Comparison of ENCODE assay signal across 10 cellular contexts in the genomic region with DNA sequence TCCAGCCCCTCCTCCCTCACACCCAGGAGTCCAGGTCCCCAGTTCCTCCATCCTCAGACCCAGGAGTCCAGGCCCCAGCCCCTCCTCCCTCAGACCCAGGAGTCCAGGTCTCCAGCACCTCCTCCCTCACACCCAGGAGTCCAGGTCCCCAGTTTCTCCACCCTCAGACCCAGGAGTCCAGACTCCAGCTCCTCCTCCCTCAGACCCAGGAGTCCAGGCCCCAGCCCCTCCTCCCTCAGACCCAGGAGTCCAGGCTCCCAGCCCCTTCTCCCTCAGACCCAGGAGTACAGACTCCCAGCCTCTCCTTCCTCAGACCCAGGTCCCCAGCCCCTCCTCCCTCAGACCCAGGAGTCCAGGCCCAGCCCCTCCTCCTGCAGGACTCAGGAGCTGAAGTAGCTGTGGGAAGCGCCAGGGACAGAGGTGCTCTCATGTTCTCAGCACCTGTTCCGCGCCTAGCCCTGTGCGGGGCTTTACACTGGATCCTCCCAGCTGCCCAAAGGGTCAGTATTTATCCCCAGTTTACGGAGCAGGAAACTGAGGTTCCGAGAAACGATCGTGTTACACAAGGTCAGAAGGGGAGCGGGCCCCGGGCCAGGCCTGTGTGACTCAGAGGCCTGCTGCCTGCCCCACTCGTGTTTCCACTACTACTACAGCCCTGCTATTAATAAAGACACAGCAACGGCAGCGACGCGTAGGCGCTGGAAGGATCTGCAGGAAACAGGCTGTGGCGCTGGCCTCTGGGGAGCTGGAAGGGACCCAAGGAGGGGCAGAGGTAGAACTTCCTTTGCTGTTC. TPM values are rescaled to one million over a fixed set of nuclear protein-coding genes. Genes with fewer than 3 reads are reported as not detected.
DNase-seq lines count a peak whose midpoint lies in the region; ATAC-seq, FAIRE-seq and TF ChIP-seq lines count a peak whose summit lies in the region.
"Had no signal": no experiment of that assay in that cellular context is flagged by ENCODE, and none has a peak within 500 bp of the region (broad histone marks: within the 10 kb centered on the region; RNA-seq: fewer than 3 reads in every experiment).

No MANE protein-coding gene starts in this region.

- peak overlapping the region; percentile 71 for H3K27ac ChIP-seq in endothelial cell of umbilical vein (ENCODE audit: insufficient read depth, low read depth, low read length)

- H3K4me2 ChIP-seq in endothelial cell of umbilical vein (ENCODE audit: insufficient read depth, low read length) = peak overlapping the region; percentile 15

- dilution Hi-C loops in endothelial cell of umbilical vein (cut with MboI; ENCODE audit: extremely low pct_ligation_motif_present, low sequenced_read_pairs) = no loop called here

- CTCF ChIA-PET in endothelial cell of umbilical vein (lab: Charles Lee) = interaction anchor here (0.6 to 1.8 kb wide), 7 partner anchors 21 to 86 kb away, joined by 3 to 7 read pairs (median 4); partner anchors contain the start of gene ZNF865

- TF ChIP-seq CTCF in endothelial cell of umbilical vein (IDR thresholded peaks at IDR 0.05; ENCODE audit: extremely low read depth in 1 of 2, insufficient read depth in 1 of 2, low read depth in 1 of 2, low read length in 2 of 2) = no peak
- no peak for TF ChIP-seq CTCF in GM10266 (IDR thresholded peaks at IDR 0.05; ENCODE audit: control insufficient read depth, insufficient read depth, low read depth, missing control alignments)

- intact Hi-C loops in endothelial cell of umbilical vein (cut with micrococcal nuclease) = loop anchor here (1.0 kb wide), 2 partner anchors 52 to 58 kb away; partner anchors contain the start of genes FIZ1 and ZNF865

- H3K9ac ChIP-seq in endothelial cell of umbilical vein (replicated peaks; ENCODE audit: extremely low read depth, insufficient read depth, low read length) = peak overlapping the region; percentile 45
- peak overlapping the region; percentile 7 for H3K9ac ChIP-seq in mucosa of stomach (ENCODE audit: low read length)

- DNase-seq in AG08395 (ENCODE audit: low spot score) = peak; percentile 56
- DNase-seq in M059J (ENCODE audit: low read depth) = peak; percentile 35
- DNase-seq in endothelial cell of umbilical vein (ENCODE audit: low read depth, low spot score) = peak; percentile 96
- DNase-seq in effector CD8-positive, alpha-beta T cell (lab: John Stamatoyannopoulos, UW) = no peak
- DNase-seq in GM10266 (ENCODE audit: extremely low spot score) = no peak
- DNase-seq: DND-41, T-helper 9 cell had no signal

- H2AFZ ChIP-seq in endothelial cell of umbilical vein (ENCODE audit: low read depth, low read length) = peak overlapping the region; percentile 39

- H3K36me3 ChIP-seq in endothelial cell of umbilical vein (ENCODE audit: control insufficient read depth in 2 of 2, extremely low read depth in 1 of 2, insufficient read depth in 2 of 2, low read length in 2 of 2) (no peaks in the 10 kb centered on the region), mucosa of stomach (ENCODE audit: control insufficient read depth, insufficient read depth, low read length) (no peaks in the 10 kb centered on the region)

- H3K9me1 ChIP-seq in endothelial cell of umbilical vein (replicated peaks; ENCODE audit: control insufficient read depth, extremely low read depth, insufficient read depth, low read length) = no peaks in the 10 kb centered on the region

- H4K20me1 ChIP-seq in endothelial cell of umbilical vein (replicated peaks; ENCODE audit: control insufficient read depth, extremely low read depth, insufficient read depth, low read length) = no peaks in the 10 kb centered on the region

- POLR2A ChIA-PET in endothelial cell of umbilical vein (lab: Charles Lee) = interaction anchor here (0.7 kb wide), 1 partner anchor 33 kb away, joined by 5 read pairs; no protein-coding TSS in a partner anchor

- H3K79me2 ChIP-seq in endothelial cell of umbilical vein (ENCODE audit: control insufficient read depth, insufficient read depth, low read length) = no peaks in the 10 kb centered on the region

- H3K9me3 ChIP-seq in endothelial cell of umbilical vein (replicated peaks; ENCODE audit: control insufficient read depth, insufficient read depth, low read length) (no peaks in the 10 kb centered on the region), mucosa of stomach (ENCODE audit: control insufficient read depth, low read length) (no peaks in the 10 kb centered on the region)

- peak; percentile 98 for FAIRE-seq in endothelial cell of umbilical vein (lab: Jason Lieb, UNC)

- no peak for TF ChIP-seq POLR2A in endothelial cell of umbilical vein (IDR thresholded peaks at IDR 0.05; ENCODE audit: low read depth, low read length)

- H3K4me3 ChIP-seq in endothelial cell of umbilical vein (replicated peaks in 1 of 3; ENCODE audit: insufficient read depth in 1 of 3, low read depth in 1 of 3, low read length in 3 of 3) (no peak overlapping the region), mucosa of stomach (ENCODE audit: low read length) (no peak overlapping the region)

- no peaks in the 10 kb centered on the region for H3K27me3 ChIP-seq in endothelial cell of umbilical vein (ENCODE audit: control insufficient read depth in 2 of 2, insufficient read depth in 2 of 2, low read length in 2 of 2)
- H3K27me3 ChIP-seq in mucosa of stomach (ENCODE audit: control insufficient read depth, insufficient read depth, low read length) = no peaks in the 10 kb centered on the region

- no TSS peak for BruUV-seq in endothelial cell of umbilical vein (replicated peaks; lab: Mats Ljungman, UMichigan)

- no peak for ATAC-seq in HG03520 (IDR thresholded peaks at IDR 0.05; ENCODE audit: unreplicated experiment)
- ATAC-seq in HG02588 (IDR thresholded peaks at IDR 0.05; ENCODE audit: unreplicated experiment) = no peak

- H3K4me1 ChIP-seq in endothelial cell of umbilical vein (ENCODE audit: control insufficient read depth, extremely low read depth, insufficient read depth, low read length) = peaks cover 33% of the 10 kb centered on the region
- peaks cover 42% of the 10 kb centered on the region for H3K4me1 ChIP-seq in mucosa of stomach (ENCODE audit: control insufficient read depth, insufficient read depth, low read length)

TF ChIP-seq in endothelial cell of umbilical vein, 7 proteins besides CTCF, POLR2A, EP300 and RAD21 (continues in another document):
- peak; percentile 63 for TF ChIP-seq POLR2AphosphoS5 (IDR thresholded peaks at IDR 0.05; ENCODE audit: insufficient read depth, low read depth, low read length)

RNA-seq across cellular contexts. Expression of gene SBK3, which starts 1.7 kb away (rescaled TPM):
- total RNA-seq in M059J (2014; rRNA removed; shearing (Covaris generic)) = not detected in 2 replicates
- total RNA-seq in endothelial cell of umbilical vein = 0.25 and 0.62 TPM in 2 replicates
- 0.18 and 0.19 TPM in 2 replicates for polyA plus RNA-seq in endothelial cell of umbilical vein
- polyA plus RNA-seq in endothelial cell of umbilical vein (2011; cell fraction: cytosol; rRNA removed) = 0.17 and 0.18 TPM in 2 replicates
- 0.60 and 0.67 TPM in 2 replicates for polyA plus RNA-seq in endothelial cell of umbilical vein (2011; cell fraction: nucleus; rRNA removed)
- not detected in 2 replicates for polyA plus RNA-seq in endothelial cell of umbilical vein (2012)
- 0.25 TPM in 1 of 2 replicates, not detected in the other for polyA minus RNA-seq in endothelial cell of umbilical vein
- polyA minus RNA-seq in endothelial cell of umbilical vein (2011; cell fraction: cytosol; rRNA and poly(A)+ RNA removed) = not detected
- not detected in 2 replicates for polyA minus RNA-seq in endothelial cell of umbilical vein (2011; cell fraction: nucleus; rRNA and poly(A)+ RNA removed)

RNA-seq across cellular contexts. Expression of gene SBK2, which starts 10.1 kb away (rescaled TPM):
- 0.20 TPM in 1 of 2 replicates, not detected in the other for total RNA-seq in M059J (2014; rRNA removed; shearing (Covaris generic))
- not detected in 2 replicates for total RNA-seq in endothelial cell of umbilical vein
- not detected in 2 replicates for polyA plus RNA-seq in endothelial cell of umbilical vein
- not detected in 2 replicates for polyA plus RNA-seq in endothelial cell of umbilical vein (2011; cell fraction: cytosol; rRNA removed)
- polyA plus RNA-seq in endothelial cell of umbilical vein (2011; cell fraction: nucleus; rRNA removed) = not detected in 2 replicates
- polyA plus RNA-seq in endothelial cell of umbilical vein (2012) = not detected in 2 replicates
- not detected in 2 replicates for polyA minus RNA-seq in endothelial cell of umbilical vein
- polyA minus RNA-seq in endothelial cell of umbilical vein (2011; cell fraction: cytosol; rRNA and poly(A)+ RNA removed) = not detected
- polyA minus RNA-seq in endothelial cell of umbilical vein (2011; cell fraction: nucleus; rRNA and poly(A)+ RNA removed) = not detected in 2 replicates

RNA-seq across cellular contexts. Expression of gene ZNF579, which starts 33.6 kb away (rescaled TPM):
- total RNA-seq in M059J (2014; rRNA removed; shearing (Covaris generic)) = 1.6 and 4.3 TPM in 2 replicates
- 15.7 and 15.9 TPM in 2 replicates for total RNA-seq in endothelial cell of umbilical vein
- polyA plus RNA-seq in endothelial cell of umbilical vein = 9.9 and 11.6 TPM in 2 replicates
- 2.4 and 4.1 TPM in 2 replicates for polyA plus RNA-seq in endothelial cell of umbilical vein (2011; cell fraction: cytosol; rRNA removed)
- polyA plus RNA-seq in endothelial cell of umbilical vein (2011; cell fraction: nucleus; rRNA removed) = 7.0 and 12.5 TPM in 2 replicates
- 6.6 and 11.0 TPM in 2 replicates for polyA plus RNA-seq in endothelial cell of umbilical vein (2012)
- 17.1 and 17.8 TPM in 2 replicates for polyA minus RNA-seq in endothelial cell of umbilical vein
- polyA minus RNA-seq in endothelial cell of umbilical vein (2011; cell fraction: cytosol; rRNA and poly(A)+ RNA removed) = 5.4 TPM
- 7.9 and 8.4 TPM in 2 replicates for polyA minus RNA-seq in endothelial cell of umbilical vein (2011; cell fraction: nucleus; rRNA and poly(A)+ RNA removed)

RNA-seq across cellular contexts. Expression of gene FIZ1, which starts 52.3 kb away (rescaled TPM):
- total RNA-seq in M059J (2014; rRNA removed; shearing (Covaris generic)) = 0.81 and 6.3 TPM in 2 replicates
- total RNA-seq in endothelial cell of umbilical vein = 14.7 and 15.6 TPM in 2 replicates
- 6.6 and 7.0 TPM in 2 replicates for polyA plus RNA-seq in endothelial cell of umbilical vein
- 5.2 and 5.6 TPM in 2 replicates for polyA plus RNA-seq in endothelial cell of umbilical vein (2011; cell fraction: cytosol; rRNA removed)
- 9.0 and 12.8 TPM in 2 replicates for polyA plus RNA-seq in endothelial cell of umbilical vein (2011; cell fraction: nucleus; rRNA removed)
- polyA plus RNA-seq in endothelial cell of umbilical vein (2012) = 6.3 and 9.7 TPM in 2 replicates
- 3.1 and 7.7 TPM in 2 replicates for polyA minus RNA-seq in endothelial cell of umbilical vein
- polyA minus RNA-seq in endothelial cell of umbilical vein (2011; cell fraction: cytosol; rRNA and poly(A)+ RNA removed) = 12.8 TPM
- 5.1 and 6.5 TPM in 2 replicates for polyA minus RNA-seq in endothelial cell of umbilical vein (2011; cell fraction: nucleus; rRNA and poly(A)+ RNA removed)

RNA-seq across cellular contexts. Expression of gene ZNF524, which starts 53.1 kb away (rescaled TPM):
- total RNA-seq in M059J (2014; rRNA removed; shearing (Covaris generic)) = 11.7 and 14.7 TPM in 2 replicates
- total RNA-seq in endothelial cell of umbilical vein = 14.2 and 15.2 TPM in 2 replicates
- 15.4 and 22.5 TPM in 2 replicates for polyA plus RNA-seq in endothelial cell of umbilical vein
- polyA plus RNA-seq in endothelial cell of umbilical vein (2011; cell fraction: cytosol; rRNA removed) = 7.8 and 15.2 TPM in 2 replicates
- 4.3 and 6.1 TPM in 2 replicates for polyA plus RNA-seq in endothelial cell of umbilical vein (2011; cell fraction: nucleus; rRNA removed)
- 4.3 and 8.3 TPM in 2 replicates for polyA plus RNA-seq in endothelial cell of umbilical vein (2012)
- 1.8 and 4.0 TPM in 2 replicates for polyA minus RNA-seq in endothelial cell of umbilical vein
- polyA minus RNA-seq in endothelial cell of umbilical vein (2011; cell fraction: cytosol; rRNA and poly(A)+ RNA removed) = 4.6 TPM
- 1.2 and 4.1 TPM in 2 replicates for polyA minus RNA-seq in endothelial cell of umbilical vein (2011; cell fraction: nucleus; rRNA and poly(A)+ RNA removed)

Comparison
In these comparisons a context has a peak if more than half of its experiments do, and no peak if none do; other contexts are left out.
1. DNase-seq: peak in AG08395 (single experiment), M059J (single experiment) and endothelial cell of umbilical vein (single experiment); none in effector CD8-positive, alpha-beta T cell (single experiment) and GM10266 (single experiment).